16 cellular contexts compared by ENCODE assay signal in genomic region chr9:135070198-135070951, GRCh38. TPM values are rescaled to one million over a fixed set of nuclear protein-coding genes. Genes with fewer than 3 reads are reported as not detected.
DNase-seq lines count a peak whose midpoint lies in the region; ATAC-seq, FAIRE-seq and TF ChIP-seq lines count a peak whose summit lies in the region.
"Had no signal": no experiment of that assay in that cellular context is flagged by ENCODE, and none has a peak within 500 bp of the region (broad histone marks: within the 10 kb centered on the region; RNA-seq: fewer than 3 reads in every experiment).

No MANE protein-coding gene starts in this region.

- no peak overlapping the region for H3K4me3 ChIP-seq in Peyer's patch
- H3K4me3 ChIP-seq: BLaER1 treated with 17β-estradiol and CSF1 and Interleukin-3, amounts not matched to agents 10 nM and 100 nM; body of pancreas had no signal

- no peaks in the 10 kb centered on the region for H3K27me3 ChIP-seq in Peyer's patch
- H3K27me3 ChIP-seq: body of pancreas had no signal

- H3K36me3 ChIP-seq in Peyer's patch = no peaks in the 10 kb centered on the region
- H3K36me3 ChIP-seq: BLaER1 treated with 17β-estradiol and CSF1 and Interleukin-3, amounts not matched to agents 10 nM and 100 nM had no signal

- no peaks in the 10 kb centered on the region for H3K4me1 ChIP-seq in Peyer's patch

- peak overlapping the region; percentile 31 to 63 for H3K27ac Mint-ChIP-seq in stimulated activated naive CD8-positive, alpha-beta T cell treated with anti-CD3 and anti-CD28 coated beads, Interleukin-15, amount 100 ng/mL, for 72 hours
- H3K27ac Mint-ChIP-seq: activated CD8-positive, alpha-beta memory T cell treated with anti-CD3 and anti-CD28 coated beads, Interleukin-2, amount 10 ng/mL, durations not matched to agents 7 days and 5 days; T-cell had no signal

- H3K9me3 Mint-ChIP-seq in stimulated activated naive CD8-positive, alpha-beta T cell treated with anti-CD3 and anti-CD28 coated beads, Interleukin-15, amount 100 ng/mL, for 72 hours = peaks cover 0 to 9% of the 10 kb centered on the region in 2 donors
- H3K9me3 Mint-ChIP-seq: T-cell had no signal

- DNase-seq in stimulated activated naive CD8-positive, alpha-beta T cell treated with anti-CD3 and anti-CD28 coated beads, Interleukin-15, amount 100 ng/mL, for 72 hours = no peak
- DNase-seq in stimulated activated naive CD8-positive, alpha-beta T cell treated with anti-CD3 and anti-CD28 coated beads, Interleukin-15, Interleukin-2, amounts not matched to agents 100 U/mL and 50 U/mL, for 24 hours = no peak
- DNase-seq in Peyer's patch (peak in 2 of 3 donors; percentile 33 to 37), mesenteric fat pad (ENCODE audit: low spot score) (peak; percentile 83), urothelium cell line (ENCODE audit: low spot score) (no peak)
- DNase-seq: activated CD4-positive, CD25-positive, alpha-beta regulatory T cell; activated CD8-positive, alpha-beta memory T cell treated with anti-CD3 and anti-CD28 coated beads, Interleukin-2, amount 10 ng/mL, durations not matched to agents 7 days and 5 days; activated naive CD4-positive, alpha-beta T cell treated with Interleukin-2 at 50 U/mL for 16 hours; NCI-H774; RPMI8226; substantia nigra; T-cell had no signal

- peaks cover 69% of the 10 kb centered on the region for H3K27me3 Mint-ChIP-seq in stimulated activated naive CD8-positive, alpha-beta T cell treated with anti-CD3 and anti-CD28 coated beads, Interleukin-15, amount 100 ng/mL, for 72 hours

- H3K27ac ChIP-seq in Peyer's patch = no peak overlapping the region
- H3K27ac ChIP-seq: BLaER1 treated with 17β-estradiol and CSF1 and Interleukin-3, amounts not matched to agents 10 nM and 100 nM; body of pancreas had no signal

- H3K4me3 Mint-ChIP-seq in stimulated activated naive CD8-positive, alpha-beta T cell treated with anti-CD3 and anti-CD28 coated beads, Interleukin-15, amount 100 ng/mL, for 72 hours = no peak overlapping the region
- H3K4me3 Mint-ChIP-seq: activated CD8-positive, alpha-beta memory T cell treated with anti-CD3 and anti-CD28 coated beads, Interleukin-2, amount 10 ng/mL, durations not matched to agents 7 days and 5 days; T-cell had no signal

- H3K9me3 ChIP-seq in Peyer's patch = no peaks in the 10 kb centered on the region
- H3K9me3 ChIP-seq: body of pancreas had no signal

- no peak for TF ChIP-seq CTCF in Peyer's patch (IDR thresholded peaks at IDR 0.05)

- no peaks in the 10 kb centered on the region for H3K4me1 Mint-ChIP-seq in stimulated activated naive CD8-positive, alpha-beta T cell treated with anti-CD3 and anti-CD28 coated beads, Interleukin-15, amount 100 ng/mL, for 72 hours
- H3K4me1 Mint-ChIP-seq: activated CD8-positive, alpha-beta memory T cell treated with anti-CD3 and anti-CD28 coated beads, Interleukin-2, amount 10 ng/mL, durations not matched to agents 7 days and 5 days; T-cell had no signal

- no peak for ATAC-seq in stimulated activated naive CD8-positive, alpha-beta T cell treated with anti-CD3 and anti-CD28 coated beads, Interleukin-15, amount 100 ng/mL, for 72 hours
- ATAC-seq in stimulated activated naive CD8-positive, alpha-beta T cell treated with anti-CD3 and anti-CD28 coated beads, Interleukin-15, Interleukin-2, amounts not matched to agents 100 U/mL and 50 U/mL, for 24 hours = no peak
- ATAC-seq in GM18511 (IDR thresholded peaks at IDR 0.05; ENCODE audit: unreplicated experiment) (no peak), GM21786 (IDR thresholded peaks at IDR 0.05; ENCODE audit: unreplicated experiment) (no peak)
- ATAC-seq: activated CD8-positive, alpha-beta memory T cell treated with anti-CD3 and anti-CD28 coated beads, Interleukin-2, amount 10 ng/mL, durations not matched to agents 7 days and 5 days; body of pancreas; T-cell had no signal

- no peak for TF ChIP-seq POLR2A in Peyer's patch (IDR thresholded peaks at IDR 0.05)

- FAIRE-seq in urothelium cell line (lab: Jason Lieb, UNC) = no peak

RNA-seq across cellular contexts. Expression of gene OLFM1, which starts 17.1 kb away (rescaled TPM):
- total RNA-seq in Peyer's patch (1 to 10 TPM; 2.5 to 5.8 (median 4.9) TPM), mesenteric fat pad (22.6 TPM)

Comparison
In these comparisons a context has a peak if more than half of its experiments do, and no peak if none do; other contexts are left out.
1. DNase-seq: peak in Peyer's patch (2 of 3) and mesenteric fat pad (single experiment); none in stimulated activated naive CD8-positive, alpha-beta T cell treated with anti-CD3 and anti-CD28 coated beads, Interleukin-15, amount 100 ng/mL, for 72 hours (0 of 2), stimulated activated naive CD8-positive, alpha-beta T cell treated with anti-CD3 and anti-CD28 coated beads, Interleukin-15, Interleukin-2, amounts not matched to agents 100 U/mL and 50 U/mL, for 24 hours (single experiment) and urothelium cell line (single experiment).